Comparison of ENCODE assay signal across 17 cellular contexts in genomic region chr3:169558371-169558770, GRCh38.
A peak's percentile ranks its signal among the peaks of the same experiment; 100 is the strongest.
DNase-seq lines count a peak whose midpoint lies in the region; ATAC-seq and TF ChIP-seq lines count a peak whose summit lies in the region.
"Had no signal": no experiment of that assay in that cellular context is flagged by ENCODE, and none has a peak within 500 bp of the region (broad histone marks: within the 10 kb centered on the region; RNA-seq: fewer than 3 reads in every experiment).

No MANE protein-coding gene starts in this region.

- DNase-seq in NCI-H1105 (lab: John Stamatoyannopoulos, UW) = peak; percentile 87
- no peak for DNase-seq in PC-3
- peak; percentile 10 for DNase-seq in retinal pigment epithelial cell (ENCODE audit: low read depth)
- no peak for DNase-seq in activated CD4-positive, CD25-positive, alpha-beta regulatory T cell (lab: John Stamatoyannopoulos, UW)
- DNase-seq: ACHN, C1 segment of cervical spinal cord, GM23248, MM.1S, NCI-H187 treated with DMSO at 0.1 percent for 48 hours, NCI-H446 treated with DMSO at 0.1 percent for 48 hours, SJCRH30, T-helper 17 cell had no signal

- H3K79me2 ChIP-seq in PC-3 (ENCODE audit: low read length) = no peaks in the 10 kb centered on the region

- no peaks in the 10 kb centered on the region for H4K20me1 ChIP-seq in PC-3 (ENCODE audit: low read length)

- intact Hi-C loops in PC-3 (cut with micrococcal nuclease) = no loop called here

- no peak overlapping the region for H3K9ac ChIP-seq in PC-3 (ENCODE audit: low read length)
- H3K9ac ChIP-seq: GM23248 had no signal

- H3K27ac ChIP-seq in HEK293 (ENCODE audit: extremely low read depth, low read depth, low read length) (no peak overlapping the region), PC-3 (ENCODE audit: low read length) (no peak overlapping the region)
- H3K27ac ChIP-seq: GM23248, SJCRH30 had no signal

- H3K4me1 ChIP-seq in HEK293 (ENCODE audit: control insufficient read depth, insufficient read depth, low read length) = no peaks in the 10 kb centered on the region
- H3K4me1 ChIP-seq in PC-3 (ENCODE audit: insufficient read depth, low read length) = 0 out of 2 replicates have a peak, but pooled peaks cover 4% of the 10 kb centered on the region

- no peaks in the 10 kb centered on the region for H3K9me3 ChIP-seq in HEK293 (ENCODE audit: control insufficient read depth, insufficient read depth, low read depth, low read length)
- H3K9me3 ChIP-seq in PC-3 (ENCODE audit: low read length) = no peaks in the 10 kb centered on the region
- H3K9me3 ChIP-seq: SJCRH30 had no signal

- ATAC-seq in PC-3 (peak; percentile 31), HG03039 (IDR thresholded peaks at IDR 0.05; ENCODE audit: unreplicated experiment) (no peak), HG03139 (IDR thresholded peaks at IDR 0.05; ENCODE audit: unreplicated experiment) (no peak)
- ATAC-seq: HCT116, Panc1, T-helper 17 cell had no signal

- no peak overlapping the region for H3K4me3 ChIP-seq in HEK293 (ENCODE audit: low read depth, low read length)
- H3K4me3 ChIP-seq in PC-3 (ENCODE audit: low read length) = no peak overlapping the region
- H3K4me3 ChIP-seq in retinal pigment epithelial cell (ENCODE audit: low read length) = no peak overlapping the region
- H3K4me3 ChIP-seq: GM23248, SJCRH30 had no signal

- H3K9me2 ChIP-seq in PC-3 (replicated peaks; ENCODE audit: low read length) = no peaks in the 10 kb centered on the region

- no peak overlapping the region for H2AFZ ChIP-seq in PC-3 (ENCODE audit: low read length)
- H2AFZ ChIP-seq: GM23248 had no signal

- TF ChIP-seq CTCF in HEK293 (tag by site-specific recombination; IDR thresholded peaks at IDR 0.05) = no peak
- no peak for TF ChIP-seq CTCF in PC-3 (conservative IDR thresholded peaks at IDR 0.05; ENCODE audit: low read depth, low read length)
- no peak for TF ChIP-seq CTCF in retinal pigment epithelial cell (conservative IDR thresholded peaks at IDR 0.05; ENCODE audit: low read depth, low read length)

- no TSS peak for BruUV-seq in PC-3 (replicated peaks; lab: Mats Ljungman, UMichigan)

- no peak overlapping the region for H3K4me2 ChIP-seq in PC-3 (ENCODE audit: low read length)

- CTCF ChIA-PET in HEK293 (lab: Yijun Ruan, JAX) (interaction anchor here (0.6 kb wide), 1 partner anchor 1326 kb away, joined by 3 read pairs; no protein-coding TSS in a partner anchor), PC-3 (lab: Charles Lee) (no interaction called here)

- H3K36me3 ChIP-seq in HEK293 (ENCODE audit: control insufficient read depth in 2 of 2, insufficient read depth in 1 of 2, low read length in 2 of 2) (no peaks in the 10 kb centered on the region), PC-3 (ENCODE audit: low read depth, low read length) (no peaks in the 10 kb centered on the region)
- H3K36me3 ChIP-seq: SJCRH30 had no signal

- no peaks in the 10 kb centered on the region for H3K27me3 ChIP-seq in PC-3 (ENCODE audit: low read length)
- H3K27me3 ChIP-seq: SJCRH30 had no signal

- no peaks in the 10 kb centered on the region for H3F3A ChIP-seq in PC-3 (ENCODE audit: low read length, unreplicated experiment)

- POLR2A ChIA-PET in HEK293 (lab: Yijun Ruan, JAX) = no interaction called here
- POLR2A ChIA-PET in PC-3 (lab: Charles Lee; ENCODE audit: unreplicated experiment) = no interaction called here

TF ChIP-seq in HEK293, 187 proteins besides CTCF, POLR2A, EP300 and RAD21:
- TF ChIP-seq ZNF837 (tag by site-specific recombination; IDR thresholded peaks at IDR 0.05) = no peak
- TF ChIP-seq, protein P1, sequence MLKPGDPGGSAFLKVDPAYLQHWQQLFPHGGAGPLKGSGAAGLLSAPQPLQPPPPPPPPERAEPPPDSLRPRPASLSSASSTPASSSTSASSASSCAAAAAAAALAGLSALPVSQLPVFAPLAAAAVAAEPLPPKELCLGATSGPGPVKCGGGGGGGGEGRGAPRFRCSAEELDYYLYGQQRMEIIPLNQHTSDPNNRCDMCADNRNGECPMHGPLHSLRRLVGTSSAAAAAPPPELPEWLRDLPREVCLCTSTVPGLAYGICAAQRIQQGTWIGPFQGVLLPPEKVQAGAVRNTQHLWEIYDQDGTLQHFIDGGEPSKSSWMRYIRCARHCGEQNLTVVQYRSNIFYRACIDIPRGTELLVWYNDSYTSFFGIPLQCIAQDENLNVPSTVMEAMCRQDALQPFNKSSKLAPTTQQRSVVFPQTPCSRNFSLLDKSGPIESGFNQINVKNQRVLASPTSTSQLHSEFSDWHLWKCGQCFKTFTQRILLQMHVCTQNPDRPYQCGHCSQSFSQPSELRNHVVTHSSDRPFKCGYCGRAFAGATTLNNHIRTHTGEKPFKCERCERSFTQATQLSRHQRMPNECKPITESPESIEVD (tag by site-specific recombination; IDR thresholded peaks at IDR 0.05) = peak; percentile 53; the same call in 1 of the 2 replicates
TF ChIP-seq in HEK293: peak in this region for 1.

Comparison
In these comparisons a context has a peak if more than half of its experiments do, and no peak if none do; other contexts are left out.
1. DNase-seq: peak in NCI-H1105 (single experiment) and retinal pigment epithelial cell (single experiment); none in PC-3 (single experiment) and activated CD4-positive, CD25-positive, alpha-beta regulatory T cell (0 of 4).